ENCODE assay signal across 8 cellular contexts in genomic region chr4:168877779-168878491, GRCh38.
DNase-seq lines count a peak whose midpoint lies in the region; ATAC-seq, FAIRE-seq and TF ChIP-seq lines count a peak whose summit lies in the region.

No MANE protein-coding gene starts in this region.

- TF ChIP-seq POLR2A in endothelial cell of umbilical vein (IDR thresholded peaks at IDR 0.05; ENCODE audit: low read depth, low read length) = no peak

- H3K4me1 Mint-ChIP-seq in T-helper 17 cell (peaks cover 5% of the 10 kb centered on the region), natural killer cell (peaks cover 30 to 37% of the 10 kb centered on the region in 2 donors)

- H3K4me1 ChIP-seq in endothelial cell of umbilical vein (ENCODE audit: control insufficient read depth, extremely low read depth, insufficient read depth, low read length) (peaks cover 4% of the 10 kb centered on the region), SJCRH30 (no peaks in the 10 kb centered on the region)

- H3K27me3 ChIP-seq in endothelial cell of umbilical vein (ENCODE audit: control insufficient read depth in 2 of 2, insufficient read depth in 2 of 2, low read length in 2 of 2) (no peaks in the 10 kb centered on the region), SJCRH30 (no peaks in the 10 kb centered on the region)

- no peaks in the 10 kb centered on the region for H3K9me3 Mint-ChIP-seq in natural killer cell

- peak; percentile 53 for ATAC-seq in T-helper 17 cell
- peak; percentile 77 to 82 (median 81) for ATAC-seq in natural killer cell

- H3K9me1 ChIP-seq in endothelial cell of umbilical vein (replicated peaks; ENCODE audit: control insufficient read depth, extremely low read depth, insufficient read depth, low read length) = no peaks in the 10 kb centered on the region

- no peaks in the 10 kb centered on the region for H4K20me1 ChIP-seq in endothelial cell of umbilical vein (replicated peaks; ENCODE audit: control insufficient read depth, extremely low read depth, insufficient read depth, low read length)

- BruUV-seq in endothelial cell of umbilical vein (replicated peaks; lab: Mats Ljungman, UMichigan) = no TSS peak

- H3K79me2 ChIP-seq in endothelial cell of umbilical vein (ENCODE audit: control insufficient read depth, insufficient read depth, low read length) = no peaks in the 10 kb centered on the region

- H3K36me3 ChIP-seq in endothelial cell of umbilical vein (ENCODE audit: control insufficient read depth in 2 of 2, extremely low read depth in 1 of 2, insufficient read depth in 2 of 2, low read length in 2 of 2) (peaks cover 2% of the 10 kb centered on the region in 2 experiments), SJCRH30 (peaks cover 52% of the 10 kb centered on the region)

- H3K4me3 ChIP-seq in endothelial cell of umbilical vein (replicated peaks in 1 of 3; ENCODE audit: insufficient read depth in 1 of 3, low read depth in 1 of 3, low read length in 3 of 3) (peak overlapping the region in 2 of 3 experiments; percentile 23 to 37), SJCRH30 (no peak overlapping the region)

- dilution Hi-C loops in endothelial cell of umbilical vein (cut with MboI; ENCODE audit: extremely low pct_ligation_motif_present, low sequenced_read_pairs) = no loop called here

- H3K27ac Mint-ChIP-seq in T-helper 17 cell (no peak overlapping the region), natural killer cell (peak overlapping the region; percentile 80 to 97)

- H3K36me3 Mint-ChIP-seq in T-helper 17 cell (ENCODE audit: low read depth) = peaks cover 3% of the 10 kb centered on the region
- H3K36me3 Mint-ChIP-seq in natural killer cell = no peaks in the 10 kb centered on the region

- H3K27me3 Mint-ChIP-seq in T-helper 17 cell = peaks cover 79% of the 10 kb centered on the region
- peaks cover 2 to 16% of the 10 kb centered on the region in 2 donors for H3K27me3 Mint-ChIP-seq in natural killer cell (ENCODE audit: low read depth in 2 of 2)

- H2AFZ ChIP-seq in endothelial cell of umbilical vein (ENCODE audit: low read depth, low read length) = peak overlapping the region; percentile 79

- no peak overlapping the region for H3K9ac ChIP-seq in endothelial cell of umbilical vein (replicated peaks; ENCODE audit: extremely low read depth, insufficient read depth, low read length)

- H3K4me2 ChIP-seq in endothelial cell of umbilical vein (ENCODE audit: insufficient read depth, low read length) = peak overlapping the region; percentile 61

- TF ChIP-seq CTCF in endothelial cell of umbilical vein (IDR thresholded peaks at IDR 0.05; ENCODE audit: extremely low read depth in 1 of 2, insufficient read depth in 1 of 2, low read depth in 1 of 2, low read length in 2 of 2) (no peak), natural killer cell (IDR thresholded peaks at IDR 0.05) (no peak)

- no peaks in the 10 kb centered on the region for H3K9me3 ChIP-seq in T-helper 17 cell (ENCODE audit: control insufficient read depth, low read length, poor library complexity, severe bottlenecking)
- H3K9me3 ChIP-seq in endothelial cell of umbilical vein (replicated peaks; ENCODE audit: control insufficient read depth, insufficient read depth, low read length) = no peaks in the 10 kb centered on the region
- H3K9me3 ChIP-seq in SJCRH30 (replicated peaks) = no peaks in the 10 kb centered on the region

- POLR2A ChIA-PET in endothelial cell of umbilical vein (lab: Charles Lee) = interaction anchor here (0.5 kb wide), 1 partner anchor 481 kb away, joined by 3 read pairs; no protein-coding TSS in a partner anchor

- H3K4me3 Mint-ChIP-seq in T-helper 17 cell = peak overlapping the region; percentile 78
- peak overlapping the region; percentile 97 for H3K4me3 Mint-ChIP-seq in natural killer cell

- intact Hi-C loops in endothelial cell of umbilical vein (cut with micrococcal nuclease) = loop anchor here (5.0 kb wide), 1 partner anchor 291 kb away; no protein-coding TSS in a partner anchor
- intact Hi-C loops in natural killer cell (cut with micrococcal nuclease) = loop anchor here (5.0 kb wide), 1 partner anchor 46 kb away; no protein-coding TSS in a partner anchor

- DNase-seq in stimulated activated CD4-positive, alpha-beta T cell treated with anti-CD3 and anti-CD28 coated beads, Interleukin-12 subunit alpha, Interleukin-12 subunit beta, amount 100 ng/mL, for 4 hours = peak; percentile 7
- DNase-seq in stimulated activated CD4-positive, alpha-beta T cell treated with anti-CD3 and anti-CD28 coated beads, Interleukin-1b, Interleukin-23, amount 100 ng/mL, for 48 hours = no peak
- DNase-seq in T-helper 17 cell = no peak
- peak; percentile 42 for DNase-seq in endothelial cell of umbilical vein (ENCODE audit: low read depth, low spot score)
- DNase-seq in natural killer cell = peak; percentile 58
- no peak for DNase-seq in NCI-H2196 treated with DMSO at 0.1 percent for 48 hours (lab: John Stamatoyannopoulos, UW; ENCODE audit: unreplicated experiment)
- DNase-seq in HTR-8/SVneo (ENCODE audit: insufficient read length, low spot score) = no peak
- no peak for DNase-seq in SJCRH30

- FAIRE-seq in endothelial cell of umbilical vein (lab: Jason Lieb, UNC) (no peak), HTR-8/SVneo (lab: Jason Lieb, UNC) (no peak)

- H3K27ac ChIP-seq in endothelial cell of umbilical vein (ENCODE audit: insufficient read depth, low read depth, low read length) (no peak overlapping the region), SJCRH30 (no peak overlapping the region)

- CTCF ChIA-PET in endothelial cell of umbilical vein (lab: Charles Lee) = no interaction called here

TF ChIP-seq in endothelial cell of umbilical vein, 7 proteins besides CTCF, POLR2A, EP300 and RAD21:
- TF ChIP-seq POLR2AphosphoS5 (IDR thresholded peaks at IDR 0.05; ENCODE audit: insufficient read depth, low read depth, low read length) = peak; percentile 19
- no peak for TF ChIP-seq GATA2 (IDR thresholded peaks at IDR 0.05; ENCODE audit: insufficient read depth, insufficient read length, low read depth, low read length)

Comparison
In these comparisons a context has a peak if more than half of its experiments do, and no peak if none do; other contexts are left out.
1. DNase-seq: peak in stimulated activated CD4-positive, alpha-beta T cell treated with anti-CD3 and anti-CD28 coated beads, Interleukin-12 subunit alpha, Interleukin-12 subunit beta, amount 100 ng/mL, for 4 hours (single experiment), endothelial cell of umbilical vein (single experiment) and natural killer cell (single experiment); none in stimulated activated CD4-positive, alpha-beta T cell treated with anti-CD3 and anti-CD28 coated beads, Interleukin-1b, Interleukin-23, amount 100 ng/mL, for 48 hours (single experiment), T-helper 17 cell (0 of 3), NCI-H2196 treated with DMSO at 0.1 percent for 48 hours (single experiment), HTR-8/SVneo (single experiment) and SJCRH30 (0 of 2).